In the genomic region with DNA sequence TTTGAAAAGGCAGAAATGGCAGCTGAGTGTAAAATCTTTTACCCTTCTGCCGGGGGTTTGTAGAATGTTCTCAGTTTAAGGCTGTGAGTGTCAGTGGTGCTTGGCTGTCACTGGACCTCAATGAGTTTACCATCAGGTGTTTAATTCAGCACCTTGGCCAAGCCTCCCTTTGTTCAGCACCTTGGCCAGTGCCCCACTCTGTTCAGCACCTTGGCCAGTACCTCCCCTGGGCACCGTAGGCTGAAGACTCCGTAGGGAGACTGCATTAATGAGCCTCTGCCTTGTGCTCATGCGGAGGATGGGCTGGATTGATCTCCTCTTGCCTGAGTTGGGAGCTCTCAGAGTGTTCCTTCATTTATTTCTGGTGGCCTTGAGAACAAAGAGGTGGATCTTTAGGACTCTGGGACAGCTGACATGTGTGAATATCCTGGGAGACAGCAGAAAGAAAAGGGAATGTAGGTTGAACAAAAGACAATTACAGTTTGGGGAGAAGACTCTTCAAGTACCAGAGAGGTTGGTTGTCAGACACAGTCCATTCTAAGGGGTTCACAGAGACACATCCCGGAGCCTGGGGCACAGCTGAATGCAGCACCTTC, we compare ENCODE assay signal across 1 cellular context.
TF ChIP-seq lines count a peak whose summit lies in the region.

No MANE protein-coding gene starts in this region.

TF ChIP-seq in K562, 482 proteins besides CTCF, POLR2A, EP300 and RAD21 (continued from another document and continues in another):
- TF ChIP-seq, protein P1, sequence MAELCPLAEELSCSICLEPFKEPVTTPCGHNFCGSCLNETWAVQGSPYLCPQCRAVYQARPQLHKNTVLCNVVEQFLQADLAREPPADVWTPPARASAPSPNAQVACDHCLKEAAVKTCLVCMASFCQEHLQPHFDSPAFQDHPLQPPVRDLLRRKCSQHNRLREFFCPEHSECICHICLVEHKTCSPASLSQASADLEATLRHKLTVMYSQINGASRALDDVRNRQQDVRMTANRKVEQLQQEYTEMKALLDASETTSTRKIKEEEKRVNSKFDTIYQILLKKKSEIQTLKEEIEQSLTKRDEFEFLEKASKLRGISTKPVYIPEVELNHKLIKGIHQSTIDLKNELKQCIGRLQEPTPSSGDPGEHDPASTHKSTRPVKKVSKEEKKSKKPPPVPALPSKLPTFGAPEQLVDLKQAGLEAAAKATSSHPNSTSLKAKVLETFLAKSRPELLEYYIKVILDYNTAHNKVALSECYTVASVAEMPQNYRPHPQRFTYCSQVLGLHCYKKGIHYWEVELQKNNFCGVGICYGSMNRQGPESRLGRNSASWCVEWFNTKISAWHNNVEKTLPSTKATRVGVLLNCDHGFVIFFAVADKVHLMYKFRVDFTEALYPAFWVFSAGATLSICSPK (IDR thresholded peaks at IDR 0.05; ENCODE audit: borderline replicate concordance), result no peak
- TF ChIP-seq ZSCAN32 (CRISPR knock-in tag; IDR thresholded peaks at IDR 0.05) (no peak), FOSL1 (tag; conservative IDR thresholded peaks at IDR 0.05) (no peak), ARID1B (IDR thresholded peaks at IDR 0.05) (no peak), ZNF174 (CRISPR knock-in tag; IDR thresholded peaks at IDR 0.05) (no peak), KDM4B (IDR thresholded peaks at IDR 0.05; ENCODE audit: borderline replicate concordance in 2 of 2, low read depth in 1 of 2) (no peak), MYC (IDR thresholded peaks at IDR 0.05; ENCODE audit: low read depth, low read length) (no peak), MYC (CRISPR knock-in tag; IDR thresholded peaks at IDR 0.05; ENCODE audit: borderline replicate concordance, low read depth) (no peak), KLF1 (tag; IDR thresholded peaks at IDR 0.05) (no peak), XRCC4 (IDR thresholded peaks at IDR 0.05; ENCODE audit: extremely low read depth, insufficient read depth, insufficient read length) (no peak), RBM25 (IDR thresholded peaks at IDR 0.05; ENCODE audit: low read depth, low read length, severe bottlenecking) (no peak), HDAC2 (IDR thresholded peaks at IDR 0.05) (peak; percentile 93), SNIP1 (IDR thresholded peaks at IDR 0.05; ENCODE audit: low read depth) (no peak), ZNF124 (CRISPR knock-in tag; IDR thresholded peaks at IDR 0.05) (peak; percentile 87; the same call in 1 of the 2 replicates), FIP1L1 (IDR thresholded peaks at IDR 0.05; ENCODE audit: low read depth, low read length, poor library complexity, severe bottlenecking) (no peak), RUNX1 (IDR thresholded peaks at IDR 0.05; ENCODE audit: low read depth) (no peak), SAFB2 (IDR thresholded peaks at IDR 0.05; ENCODE audit: borderline replicate concordance, low read depth, low read length, severe bottlenecking) (no peak), ZNF589 (CRISPR knock-in tag; IDR thresholded peaks at IDR 0.05; ENCODE audit: low read depth) (peak; percentile 62), ZNF785 (CRISPR knock-in tag; IDR thresholded peaks at IDR 0.05) (no peak), NFATC3 (IDR thresholded peaks at IDR 0.05) (no peak), TEAD2 (tag; IDR thresholded peaks at IDR 0.05) (0 out of 2 replicates have a peak, but pooled peaks have one; percentile 31), SIN3A (IDR thresholded peaks at IDR 0.05; ENCODE audit: borderline replicate concordance in 2 of 2, control insufficient read depth in 1 of 2, low read depth in 2 of 2, low read length in 2 of 2) (peak; percentile 97 to 99), STAG1 (CRISPR knock-in tag; IDR thresholded peaks at IDR 0.05; ENCODE audit: borderline replicate concordance) (peak; percentile 94), RNF2 (IDR thresholded peaks at IDR 0.05) (no peak), ZC3H8 (IDR thresholded peaks at IDR 0.05) (no peak), MIER1 (IDR thresholded peaks at IDR 0.05; ENCODE audit: low read depth) (peak; percentile 99), SMARCC2 (IDR thresholded peaks at IDR 0.05; ENCODE audit: low read depth) (no peak), TCF3 (CRISPR knock-in tag; IDR thresholded peaks at IDR 0.05) (peak; percentile 49; the same call in 1 of the 2 replicates), SRSF3 (IDR thresholded peaks at IDR 0.05; ENCODE audit: insufficient read depth, low read length) (no peak), POLR2B (IDR thresholded peaks at IDR 0.05; ENCODE audit: low read depth, partially characterized antibody) (no peak), ZNF324 (CRISPR knock-in tag; IDR thresholded peaks at IDR 0.05) (no peak), ZNF764 (CRISPR knock-in tag; IDR thresholded peaks at IDR 0.05; ENCODE audit: low read depth) (no peak), MAZ (CRISPR knock-in tag; conservative IDR thresholded peaks at IDR 0.05 in 1 of 2, IDR thresholded peaks at IDR 0.05 in 1 of 2) (peak in 1 of 2 experiments; percentile 99; a peak in 2 of 4 replicates)
- TF ChIP-seq, protein P2, sequence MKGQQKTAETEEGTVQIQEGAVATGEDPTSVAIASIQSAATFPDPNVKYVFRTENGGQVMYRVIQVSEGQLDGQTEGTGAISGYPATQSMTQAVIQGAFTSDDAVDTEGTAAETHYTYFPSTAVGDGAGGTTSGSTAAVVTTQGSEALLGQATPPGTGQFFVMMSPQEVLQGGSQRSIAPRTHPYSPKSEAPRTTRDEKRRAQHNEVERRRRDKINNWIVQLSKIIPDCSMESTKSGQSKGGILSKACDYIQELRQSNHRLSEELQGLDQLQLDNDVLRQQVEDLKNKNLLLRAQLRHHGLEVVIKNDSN (CRISPR knock-in tag; IDR thresholded peaks at IDR 0.05), result peak; percentile 37; the same call in 1 of the 2 replicates
- TF ChIP-seq, protein P3, sequence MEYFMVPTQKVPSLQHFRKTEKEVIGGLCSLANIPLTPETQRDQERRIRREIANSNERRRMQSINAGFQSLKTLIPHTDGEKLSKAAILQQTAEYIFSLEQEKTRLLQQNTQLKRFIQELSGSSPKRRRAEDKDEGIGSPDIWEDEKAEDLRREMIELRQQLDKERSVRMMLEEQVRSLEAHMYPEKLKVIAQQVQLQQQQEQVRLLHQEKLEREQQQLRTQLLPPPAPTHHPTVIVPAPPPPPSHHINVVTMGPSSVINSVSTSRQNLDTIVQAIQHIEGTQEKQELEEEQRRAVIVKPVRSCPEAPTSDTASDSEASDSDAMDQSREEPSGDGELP (CRISPR knock-in tag; IDR thresholded peaks at IDR 0.05; ENCODE audit: borderline replicate concordance), result peak; percentile 89
- TF ChIP-seq, protein P4, sequence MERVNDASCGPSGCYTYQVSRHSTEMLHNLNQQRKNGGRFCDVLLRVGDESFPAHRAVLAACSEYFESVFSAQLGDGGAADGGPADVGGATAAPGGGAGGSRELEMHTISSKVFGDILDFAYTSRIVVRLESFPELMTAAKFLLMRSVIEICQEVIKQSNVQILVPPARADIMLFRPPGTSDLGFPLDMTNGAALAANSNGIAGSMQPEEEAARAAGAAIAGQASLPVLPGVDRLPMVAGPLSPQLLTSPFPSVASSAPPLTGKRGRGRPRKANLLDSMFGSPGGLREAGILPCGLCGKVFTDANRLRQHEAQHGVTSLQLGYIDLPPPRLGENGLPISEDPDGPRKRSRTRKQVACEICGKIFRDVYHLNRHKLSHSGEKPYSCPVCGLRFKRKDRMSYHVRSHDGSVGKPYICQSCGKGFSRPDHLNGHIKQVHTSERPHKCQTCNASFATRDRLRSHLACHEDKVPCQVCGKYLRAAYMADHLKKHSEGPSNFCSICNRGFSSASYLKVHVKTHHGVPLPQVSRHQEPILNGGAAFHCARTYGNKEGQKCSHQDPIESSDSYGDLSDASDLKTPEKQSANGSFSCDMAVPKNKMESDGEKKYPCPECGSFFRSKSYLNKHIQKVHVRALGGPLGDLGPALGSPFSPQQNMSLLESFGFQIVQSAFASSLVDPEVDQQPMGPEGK (CRISPR knock-in tag; IDR thresholded peaks at IDR 0.05; ENCODE audit: borderline replicate concordance), result no peak
- TF ChIP-seq, protein P5, sequence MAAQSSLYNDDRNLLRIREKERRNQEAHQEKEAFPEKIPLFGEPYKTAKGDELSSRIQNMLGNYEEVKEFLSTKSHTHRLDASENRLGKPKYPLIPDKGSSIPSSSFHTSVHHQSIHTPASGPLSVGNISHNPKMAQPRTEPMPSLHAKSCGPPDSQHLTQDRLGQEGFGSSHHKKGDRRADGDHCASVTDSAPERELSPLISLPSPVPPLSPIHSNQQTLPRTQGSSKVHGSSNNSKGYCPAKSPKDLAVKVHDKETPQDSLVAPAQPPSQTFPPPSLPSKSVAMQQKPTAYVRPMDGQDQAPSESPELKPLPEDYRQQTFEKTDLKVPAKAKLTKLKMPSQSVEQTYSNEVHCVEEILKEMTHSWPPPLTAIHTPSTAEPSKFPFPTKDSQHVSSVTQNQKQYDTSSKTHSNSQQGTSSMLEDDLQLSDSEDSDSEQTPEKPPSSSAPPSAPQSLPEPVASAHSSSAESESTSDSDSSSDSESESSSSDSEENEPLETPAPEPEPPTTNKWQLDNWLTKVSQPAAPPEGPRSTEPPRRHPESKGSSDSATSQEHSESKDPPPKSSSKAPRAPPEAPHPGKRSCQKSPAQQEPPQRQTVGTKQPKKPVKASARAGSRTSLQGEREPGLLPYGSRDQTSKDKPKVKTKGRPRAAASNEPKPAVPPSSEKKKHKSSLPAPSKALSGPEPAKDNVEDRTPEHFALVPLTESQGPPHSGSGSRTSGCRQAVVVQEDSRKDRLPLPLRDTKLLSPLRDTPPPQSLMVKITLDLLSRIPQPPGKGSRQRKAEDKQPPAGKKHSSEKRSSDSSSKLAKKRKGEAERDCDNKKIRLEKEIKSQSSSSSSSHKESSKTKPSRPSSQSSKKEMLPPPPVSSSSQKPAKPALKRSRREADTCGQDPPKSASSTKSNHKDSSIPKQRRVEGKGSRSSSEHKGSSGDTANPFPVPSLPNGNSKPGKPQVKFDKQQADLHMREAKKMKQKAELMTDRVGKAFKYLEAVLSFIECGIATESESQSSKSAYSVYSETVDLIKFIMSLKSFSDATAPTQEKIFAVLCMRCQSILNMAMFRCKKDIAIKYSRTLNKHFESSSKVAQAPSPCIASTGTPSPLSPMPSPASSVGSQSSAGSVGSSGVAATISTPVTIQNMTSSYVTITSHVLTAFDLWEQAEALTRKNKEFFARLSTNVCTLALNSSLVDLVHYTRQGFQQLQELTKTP (IDR thresholded peaks at IDR 0.05; ENCODE audit: low read depth in 1 of 2, partially characterized antibody in 2 of 2), result peak in 1 of 2 experiments; percentile 100
- TF ChIP-seq, protein P6, sequence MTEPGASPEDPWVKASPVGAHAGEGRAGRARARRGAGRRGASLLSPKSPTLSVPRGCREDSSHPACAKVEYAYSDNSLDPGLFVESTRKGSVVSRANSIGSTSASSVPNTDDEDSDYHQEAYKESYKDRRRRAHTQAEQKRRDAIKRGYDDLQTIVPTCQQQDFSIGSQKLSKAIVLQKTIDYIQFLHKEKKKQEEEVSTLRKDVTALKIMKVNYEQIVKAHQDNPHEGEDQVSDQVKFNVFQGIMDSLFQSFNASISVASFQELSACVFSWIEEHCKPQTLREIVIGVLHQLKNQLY (CRISPR knock-in tag; conservative IDR thresholded peaks at IDR 0.05), result peak in 1 of 2 experiments; percentile 99; a peak in 2 of 4 replicates
- TF ChIP-seq, protein P7, sequence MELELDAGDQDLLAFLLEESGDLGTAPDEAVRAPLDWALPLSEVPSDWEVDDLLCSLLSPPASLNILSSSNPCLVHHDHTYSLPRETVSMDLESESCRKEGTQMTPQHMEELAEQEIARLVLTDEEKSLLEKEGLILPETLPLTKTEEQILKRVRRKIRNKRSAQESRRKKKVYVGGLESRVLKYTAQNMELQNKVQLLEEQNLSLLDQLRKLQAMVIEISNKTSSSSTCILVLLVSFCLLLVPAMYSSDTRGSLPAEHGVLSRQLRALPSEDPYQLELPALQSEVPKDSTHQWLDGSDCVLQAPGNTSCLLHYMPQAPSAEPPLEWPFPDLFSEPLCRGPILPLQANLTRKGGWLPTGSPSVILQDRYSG (tag; conservative IDR thresholded peaks at IDR 0.05; ENCODE audit: low read depth), result peak; percentile 92
- TF ChIP-seq, protein P8, sequence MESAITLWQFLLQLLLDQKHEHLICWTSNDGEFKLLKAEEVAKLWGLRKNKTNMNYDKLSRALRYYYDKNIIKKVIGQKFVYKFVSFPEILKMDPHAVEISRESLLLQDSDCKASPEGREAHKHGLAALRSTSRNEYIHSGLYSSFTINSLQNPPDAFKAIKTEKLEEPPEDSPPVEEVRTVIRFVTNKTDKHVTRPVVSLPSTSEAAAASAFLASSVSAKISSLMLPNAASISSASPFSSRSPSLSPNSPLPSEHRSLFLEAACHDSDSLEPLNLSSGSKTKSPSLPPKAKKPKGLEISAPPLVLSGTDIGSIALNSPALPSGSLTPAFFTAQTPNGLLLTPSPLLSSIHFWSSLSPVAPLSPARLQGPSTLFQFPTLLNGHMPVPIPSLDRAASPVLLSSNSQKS (CRISPR knock-in tag; IDR thresholded peaks at IDR 0.05), result no peak
- TF ChIP-seq, protein P9, sequence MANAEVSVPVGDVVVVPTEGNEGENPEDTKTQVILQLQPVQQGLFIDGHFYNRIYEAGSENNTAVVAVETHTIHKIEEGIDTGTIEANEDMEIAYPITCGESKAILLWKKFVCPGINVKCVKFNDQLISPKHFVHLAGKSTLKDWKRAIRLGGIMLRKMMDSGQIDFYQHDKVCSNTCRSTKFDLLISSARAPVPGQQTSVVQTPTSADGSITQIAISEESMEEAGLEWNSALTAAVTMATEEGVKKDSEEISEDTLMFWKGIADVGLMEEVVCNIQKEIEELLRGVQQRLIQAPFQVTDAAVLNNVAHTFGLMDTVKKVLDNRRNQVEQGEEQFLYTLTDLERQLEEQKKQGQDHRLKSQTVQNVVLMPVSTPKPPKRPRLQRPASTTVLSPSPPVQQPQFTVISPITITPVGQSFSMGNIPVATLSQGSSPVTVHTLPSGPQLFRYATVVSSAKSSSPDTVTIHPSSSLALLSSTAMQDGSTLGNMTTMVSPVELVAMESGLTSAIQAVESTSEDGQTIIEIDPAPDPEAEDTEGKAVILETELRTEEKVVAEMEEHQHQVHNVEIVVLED (CRISPR knock-in tag; IDR thresholded peaks at IDR 0.05), result no peak; the same call in 1 of the 2 replicates
- TF ChIP-seq, protein P10, sequence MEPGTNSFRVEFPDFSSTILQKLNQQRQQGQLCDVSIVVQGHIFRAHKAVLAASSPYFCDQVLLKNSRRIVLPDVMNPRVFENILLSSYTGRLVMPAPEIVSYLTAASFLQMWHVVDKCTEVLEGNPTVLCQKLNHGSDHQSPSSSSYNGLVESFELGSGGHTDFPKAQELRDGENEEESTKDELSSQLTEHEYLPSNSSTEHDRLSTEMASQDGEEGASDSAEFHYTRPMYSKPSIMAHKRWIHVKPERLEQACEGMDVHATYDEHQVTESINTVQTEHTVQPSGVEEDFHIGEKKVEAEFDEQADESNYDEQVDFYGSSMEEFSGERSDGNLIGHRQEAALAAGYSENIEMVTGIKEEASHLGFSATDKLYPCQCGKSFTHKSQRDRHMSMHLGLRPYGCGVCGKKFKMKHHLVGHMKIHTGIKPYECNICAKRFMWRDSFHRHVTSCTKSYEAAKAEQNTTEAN (CRISPR knock-in tag; IDR thresholded peaks at IDR 0.05), result peak; percentile 96
